Comparison of ENCODE assay signal across 8 cellular contexts in the genomic region with DNA sequence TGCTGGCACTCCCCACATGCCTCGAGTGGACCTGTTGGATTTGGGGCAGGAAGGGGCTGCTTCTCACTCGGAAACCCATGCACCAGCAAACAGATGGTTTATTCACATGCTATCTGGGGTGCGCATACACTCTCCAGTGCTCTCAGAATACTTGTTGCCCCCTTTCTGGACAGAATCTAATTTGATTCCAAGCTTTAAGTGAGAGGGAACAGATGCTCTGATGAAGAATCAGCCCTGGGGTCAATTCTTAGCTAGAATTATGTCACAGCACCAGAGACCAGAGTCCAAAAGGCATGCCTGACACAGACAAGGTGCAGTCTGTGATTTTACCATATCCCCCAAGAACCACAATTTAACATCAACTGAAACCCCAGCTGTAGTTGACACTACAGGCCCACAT.
"Had no signal": no experiment of that assay in that cellular context is flagged by ENCODE, and none has a peak within 500 bp of the region (broad histone marks: within the 10 kb centered on the region; RNA-seq: fewer than 3 reads in every experiment).

No MANE protein-coding gene starts in this region.

- H3K9me3 Mint-ChIP-seq: H9 had no signal

- H3K4me3 ChIP-seq: GM23248, K562 had no signal

- ATAC-seq: K562 had no signal

- DNase-seq: GM23248, H9, HCEC 1CT, IMR-90 had no signal

- H3K4me3 Mint-ChIP-seq: H9 had no signal

- FAIRE-seq: H1, H54, K562 had no signal

- H3K27ac ChIP-seq: GM23248, HL-60 had no signal
